In genomic region chr11:22192642-22193347, GRCh38 we compare ENCODE assay signal across 8 cellular contexts. TPM values are rescaled to one million over a fixed set of nuclear protein-coding genes. Genes with fewer than 3 reads are reported as not detected.
DNase-seq lines count a peak whose midpoint lies in the region; ATAC-seq and TF ChIP-seq lines count a peak whose summit lies in the region.

A gene with protein sequence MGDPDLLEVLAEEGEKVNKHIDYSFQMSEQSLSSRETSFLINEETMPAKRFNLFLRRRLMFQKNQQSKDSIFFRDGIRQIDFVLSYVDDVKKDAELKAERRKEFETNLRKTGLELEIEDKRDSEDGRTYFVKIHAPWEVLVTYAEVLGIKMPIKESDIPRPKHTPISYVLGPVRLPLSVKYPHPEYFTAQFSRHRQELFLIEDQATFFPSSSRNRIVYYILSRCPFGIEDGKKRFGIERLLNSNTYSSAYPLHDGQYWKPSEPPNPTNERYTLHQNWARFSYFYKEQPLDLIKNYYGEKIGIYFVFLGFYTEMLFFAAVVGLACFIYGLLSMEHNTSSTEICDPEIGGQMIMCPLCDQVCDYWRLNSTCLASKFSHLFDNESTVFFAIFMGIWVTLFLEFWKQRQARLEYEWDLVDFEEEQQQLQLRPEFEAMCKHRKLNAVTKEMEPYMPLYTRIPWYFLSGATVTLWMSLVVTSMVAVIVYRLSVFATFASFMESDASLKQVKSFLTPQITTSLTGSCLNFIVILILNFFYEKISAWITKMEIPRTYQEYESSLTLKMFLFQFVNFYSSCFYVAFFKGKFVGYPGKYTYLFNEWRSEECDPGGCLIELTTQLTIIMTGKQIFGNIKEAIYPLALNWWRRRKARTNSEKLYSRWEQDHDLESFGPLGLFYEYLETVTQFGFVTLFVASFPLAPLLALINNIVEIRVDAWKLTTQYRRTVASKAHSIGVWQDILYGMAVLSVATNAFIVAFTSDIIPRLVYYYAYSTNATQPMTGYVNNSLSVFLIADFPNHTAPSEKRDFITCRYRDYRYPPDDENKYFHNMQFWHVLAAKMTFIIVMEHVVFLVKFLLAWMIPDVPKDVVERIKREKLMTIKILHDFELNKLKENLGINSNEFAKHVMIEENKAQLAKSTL (plus strand): TSS chr11:22193085. CDS start chr11:22193493, 408 bp downstream.

- H3K4me3 ChIP-seq in coronary artery (peak within 1 kb of the TSS; percentile 74), left lung (peak within 1 kb of the TSS; percentile 55 to 62)

- H3K36me3 Mint-ChIP-seq in activated naive CD4-positive, alpha-beta T cell treated with anti-CD3 and anti-CD28 coated beads, Interleukin-2, amount 50 U/mL, for 24 hours: no peaks in the 10 kb centered on the region
- no peaks in the 10 kb centered on the region for H3K36me3 Mint-ChIP-seq in stimulated activated memory B cell treated with anti-CD40 and anti-IgM and Interleukin-4, amounts not matched to agents 10 μg/mL and 1 μg/mL and 100 μg/mL, for 72 hours

- peaks cover 5% of the 10 kb centered on the region for H3K9me3 Mint-ChIP-seq in activated naive CD4-positive, alpha-beta T cell treated with anti-CD3 and anti-CD28 coated beads, Interleukin-2, amount 50 U/mL, for 24 hours
- no peaks in the 10 kb centered on the region for H3K9me3 Mint-ChIP-seq in stimulated activated memory B cell treated with anti-CD40 and anti-IgM and Interleukin-4, amounts not matched to agents 10 μg/mL and 1 μg/mL and 100 μg/mL, for 72 hours

- no peaks in the 10 kb centered on the region for H3K36me3 ChIP-seq in left lung

- no peaks in the 10 kb centered on the region for H3K9me3 ChIP-seq in left lung

- H3K4me3 Mint-ChIP-seq in activated naive CD4-positive, alpha-beta T cell treated with anti-CD3 and anti-CD28 coated beads, Interleukin-2, amount 50 U/mL, for 24 hours: peak within 1 kb of the TSS; percentile 7
- H3K4me3 Mint-ChIP-seq in stimulated activated memory B cell treated with anti-CD40 and anti-IgM and Interleukin-4, amounts not matched to agents 10 μg/mL and 1 μg/mL and 100 μg/mL, for 72 hours: peak within 1 kb of the TSS; percentile 61

- no peak for DNase-seq in activated naive CD4-positive, alpha-beta T cell treated with Interleukin-2 at 50 U/mL for 16 hours
- DNase-seq in NCI-H774 (lab: John Stamatoyannopoulos, UW): peak; percentile 61
- DNase-seq in coronary artery (ENCODE audit: low spot score): peak; percentile 74
- peak; percentile 74 to 89 for DNase-seq in left lung
- no peak for DNase-seq in stimulated activated CD4-positive, alpha-beta T cell treated with anti-CD3 and anti-CD28 coated beads, Interleukin-4, amount 100 ng/mL, for 1 hour

- peaks cover 32% of the 10 kb centered on the region for H3K27me3 Mint-ChIP-seq in activated naive CD4-positive, alpha-beta T cell treated with anti-CD3 and anti-CD28 coated beads, Interleukin-2, amount 50 U/mL, for 24 hours
- peaks cover 35% of the 10 kb centered on the region for H3K27me3 Mint-ChIP-seq in stimulated activated memory B cell treated with anti-CD40 and anti-IgM and Interleukin-4, amounts not matched to agents 10 μg/mL and 1 μg/mL and 100 μg/mL, for 72 hours

- peaks cover 0 to 15% of the 10 kb centered on the region in 2 donors for H3K4me1 ChIP-seq in left lung

- ATAC-seq in HG02943 (IDR thresholded peaks at IDR 0.05; ENCODE audit: low read depth, unreplicated experiment) (peak; percentile 52), left lung (peak; percentile 94)
- ATAC-seq in stimulated activated memory B cell treated with anti-CD40 and anti-IgM and Interleukin-4, amounts not matched to agents 10 μg/mL and 1 μg/mL and 100 μg/mL, for 72 hours: peak; percentile 37

- H3K27ac ChIP-seq in coronary artery (peak within 1 kb of the TSS in 1 of 2 donors; percentile 51), left lung (no peak within 1 kb of the TSS)

- intact Hi-C loops in left lung (cut with DNase I): no loop called here

- peak within 1 kb of the TSS; percentile 35 for H3K27ac Mint-ChIP-seq in activated naive CD4-positive, alpha-beta T cell treated with anti-CD3 and anti-CD28 coated beads, Interleukin-2, amount 50 U/mL, for 24 hours
- no peak within 1 kb of the TSS for H3K27ac Mint-ChIP-seq in stimulated activated memory B cell treated with anti-CD40 and anti-IgM and Interleukin-4, amounts not matched to agents 10 μg/mL and 1 μg/mL and 100 μg/mL, for 72 hours

- peaks cover 0 to 25% of the 10 kb centered on the region in 2 donors for H3K27me3 ChIP-seq in left lung

- TF ChIP-seq CTCF in coronary artery (IDR thresholded peaks at IDR 0.05): no peak
- TF ChIP-seq CTCF in left lung (IDR thresholded peaks at IDR 0.05): no peak

- peaks cover 10% of the 10 kb centered on the region for H3K4me1 Mint-ChIP-seq in activated naive CD4-positive, alpha-beta T cell treated with anti-CD3 and anti-CD28 coated beads, Interleukin-2, amount 50 U/mL, for 24 hours
- H3K4me1 Mint-ChIP-seq in stimulated activated memory B cell treated with anti-CD40 and anti-IgM and Interleukin-4, amounts not matched to agents 10 μg/mL and 1 μg/mL and 100 μg/mL, for 72 hours: peaks cover 16% of the 10 kb centered on the region

RNA-seq across cellular contexts. Expression of the gene that starts here (rescaled TPM):
- 1 to 10 TPM; 2.8 to 4.6 TPM for total RNA-seq in left lung

Comparison
In these comparisons a context has a peak if more than half of its experiments do, and no peak if none do; other contexts are left out.
1. DNase-seq: peak in NCI-H774 (single experiment), coronary artery (single experiment) and left lung (2 of 2); none in activated naive CD4-positive, alpha-beta T cell treated with Interleukin-2 at 50 U/mL for 16 hours (single experiment) and stimulated activated CD4-positive, alpha-beta T cell treated with anti-CD3 and anti-CD28 coated beads, Interleukin-4, amount 100 ng/mL, for 1 hour (single experiment).
2. ATAC-seq: peak in every context shown above with its lines; median percentile 94 in left lung; 52 in HG02943; 37 in stimulated activated memory B cell treated with anti-CD40 and anti-IgM and Interleukin-4, amounts not matched to agents 10 μg/mL and 1 μg/mL and 100 μg/mL, for 72 hours.